Comparison of ENCODE assay signal across 23 cellular contexts in genomic region chr4:4872148-4872903, GRCh38. TPM values are rescaled to one million over a fixed set of nuclear protein-coding genes. Genes with fewer than 3 reads are reported as not detected.
A peak's percentile ranks its signal among the peaks of the same experiment; 100 is the strongest.
DNase-seq lines count a peak whose midpoint lies in the region; ATAC-seq and TF ChIP-seq lines count a peak whose summit lies in the region.
"Had no signal": no experiment of that assay in that cellular context is flagged by ENCODE, and none has a peak within 500 bp of the region (broad histone marks: within the 10 kb centered on the region; RNA-seq: fewer than 3 reads in every experiment).

No MANE protein-coding gene starts in this region.

- TF ChIP-seq CTCF in astrocyte of the cerebellum (IDR thresholded peaks at IDR 0.05; ENCODE audit: low read depth, low read length, missing control alignments) (peak; percentile 6), type B pancreatic cell (conservative IDR thresholded peaks at IDR 0.05) (no peak)

- no peaks in the 10 kb centered on the region for H3K36me3 Mint-ChIP-seq in type B pancreatic cell

- H3K27me3 ChIP-seq in iPS-15b (ENCODE audit: control insufficient read depth, insufficient read depth, low read length) (peaks cover 97% of the 10 kb centered on the region), Karpas-422 (ENCODE audit: low read length) (no peaks in the 10 kb centered on the region)

- H3K9ac ChIP-seq in iPS-15b (ENCODE audit: low read depth, low read length) (no peak overlapping the region), Karpas-422 (ENCODE audit: low read length) (no peak overlapping the region)
- H3K9ac ChIP-seq: BLaER1 treated with 17β-estradiol and CSF1 and Interleukin-3, amounts not matched to agents 10 nM and 100 nM; parathyroid adenoma had no signal

- no peaks in the 10 kb centered on the region for H3K79me2 ChIP-seq in Karpas-422 (ENCODE audit: low read length)
- H3K79me2 ChIP-seq: parathyroid adenoma had no signal

- no peak overlapping the region for H2AFZ ChIP-seq in Karpas-422 (ENCODE audit: low read length)
- H2AFZ ChIP-seq: parathyroid adenoma had no signal

- H3K9me3 ChIP-seq in iPS-15b (ENCODE audit: control insufficient read depth, insufficient read depth, low read length) (no peaks in the 10 kb centered on the region), Karpas-422 (ENCODE audit: low read length) (no peaks in the 10 kb centered on the region)
- H3K9me3 ChIP-seq: upper lobe of left lung had no signal

- no peaks in the 10 kb centered on the region for H3K9me2 ChIP-seq in Karpas-422 (replicated peaks; ENCODE audit: insufficient read depth, low read length)

- peaks cover 3% of the 10 kb centered on the region; the same call in 1 of the 2 replicates for H4K20me1 ChIP-seq in Karpas-422 (ENCODE audit: insufficient read depth, low read depth, low read length)

- no peak overlapping the region for H3K4me3 ChIP-seq in astrocyte of the cerebellum (ENCODE audit: low read depth, low read length)
- peak overlapping the region; percentile 30 for H3K4me3 ChIP-seq in iPS-15b (ENCODE audit: low read depth, low read length)
- H3K4me3 ChIP-seq in Karpas-422 (ENCODE audit: low read length) = no peak overlapping the region
- H3K4me3 ChIP-seq: upper lobe of left lung had no signal

- H3K27me3 Mint-ChIP-seq in type B pancreatic cell = peaks cover 6% of the 10 kb centered on the region

- H3K36me3 ChIP-seq in iPS-15b (ENCODE audit: control insufficient read depth, insufficient read depth, low read length) = no peaks in the 10 kb centered on the region
- no peaks in the 10 kb centered on the region for H3K36me3 ChIP-seq in Karpas-422 (ENCODE audit: insufficient read depth, low read length)
- H3K36me3 ChIP-seq: BLaER1 treated with 17β-estradiol and CSF1 and Interleukin-3, amounts not matched to agents 10 nM and 100 nM; upper lobe of left lung had no signal

- H3K4me1 ChIP-seq in iPS-15b (ENCODE audit: control insufficient read depth, insufficient read depth, low read length) (peaks cover 5% of the 10 kb centered on the region), Karpas-422 (ENCODE audit: low read length) (no peaks in the 10 kb centered on the region)
- H3K4me1 ChIP-seq: parathyroid adenoma had no signal

- H3K4me2 ChIP-seq in Karpas-422 (ENCODE audit: low read depth, low read length, poor library complexity, severe bottlenecking) = no peak overlapping the region

- DNase-seq in NCI-H82 (lab: John Stamatoyannopoulos, UW) (peak; percentile 55), NCI-H82 treated with DMSO at 0.1 percent for 48 hours (lab: John Stamatoyannopoulos, UW; ENCODE audit: unreplicated experiment) (no peak), astrocyte of the cerebellum (ENCODE audit: low read depth) (no peak), type B pancreatic cell (ENCODE audit: extremely low spot score, unreplicated experiment) (peak; percentile 66), Karpas-422 (no peak), RKO (ENCODE audit: low spot score) (no peak)
- DNase-seq: activated CD4-positive, alpha-beta T cell treated with anti-CD3 and anti-CD28 coated beads, Interleukin-2, amount 50 U/mL, for 48 hours; activated gamma-delta T cell treated with Interleukin-2 at 50 U/mL for 16 hours; activated T-cell treated with anti-CD3 and anti-CD28 coated beads for 4 hours; effector memory CD8-positive, alpha-beta T cell; mammary epithelial cell; naive thymus-derived CD4-positive, alpha-beta T cell; NCI-H187; NCI-H446 treated with DMSO at 0.1 percent for 48 hours; stimulated activated CD4-positive, alpha-beta T cell treated with anti-CD3 and anti-CD28 coated beads, Interleukin-1b, Interleukin-23, amount 100 ng/mL, for 48 hours had no signal

- no peak overlapping the region for H3K27ac ChIP-seq in Karpas-422 (ENCODE audit: low read length)
- H3K27ac ChIP-seq: BLaER1 treated with 17β-estradiol and CSF1 and Interleukin-3, amounts not matched to agents 10 nM and 100 nM; parathyroid adenoma; upper lobe of left lung; VCaP had no signal

- H3K27ac Mint-ChIP-seq in type B pancreatic cell = no peak overlapping the region
- H3K27ac Mint-ChIP-seq: effector memory CD8-positive, alpha-beta T cell; naive thymus-derived CD4-positive, alpha-beta T cell; stimulated activated naive CD8-positive, alpha-beta T cell treated with anti-CD3 and anti-CD28 coated beads, Interleukin-15, Interleukin-2, amounts not matched to agents 100 ng/mL and 50 ng/mL, for 24 hours had no signal

- no peak for ATAC-seq in HG02798 (IDR thresholded peaks at IDR 0.05; ENCODE audit: poor library complexity, unreplicated experiment)
- ATAC-seq: effector memory CD8-positive, alpha-beta T cell; naive thymus-derived CD4-positive, alpha-beta T cell had no signal

- in situ Hi-C loops in astrocyte of the cerebellum (cut with HindIII; ENCODE audit: low sequenced_read_pairs) = loop anchor here (10.0 kb wide), 1 partner anchor 208 kb away; no protein-coding TSS in a partner anchor

- H3K9me3 Mint-ChIP-seq in type B pancreatic cell = no peaks in the 10 kb centered on the region
- H3K9me3 Mint-ChIP-seq: central memory CD8-positive, alpha-beta T cell; effector memory CD8-positive, alpha-beta T cell; stimulated activated naive CD8-positive, alpha-beta T cell treated with anti-CD3 and anti-CD28 coated beads, Interleukin-15, Interleukin-2, amounts not matched to agents 100 ng/mL and 50 ng/mL, for 24 hours had no signal

- peaks cover 33% of the 10 kb centered on the region for H3K4me1 Mint-ChIP-seq in type B pancreatic cell (ENCODE audit: unreplicated experiment)

- H3K4me3 Mint-ChIP-seq in type B pancreatic cell = no peak overlapping the region
- H3K4me3 Mint-ChIP-seq: central memory CD8-positive, alpha-beta T cell; naive thymus-derived CD4-positive, alpha-beta T cell; stimulated activated naive CD8-positive, alpha-beta T cell treated with anti-CD3 and anti-CD28 coated beads, Interleukin-15, Interleukin-2, amounts not matched to agents 100 ng/mL and 50 ng/mL, for 24 hours had no signal

RNA-seq across cellular contexts. Expression of gene MSX1, which starts 12.9 kb away (rescaled TPM):
- 7.4 and 67.3 TPM in 2 replicates for total RNA-seq in type B pancreatic cell (ENCODE audit: low replicate concordance)
- total RNA-seq in Karpas-422 (2014; rRNA removed; shearing (Covaris generic); ENCODE audit: low replicate concordance) = 4.5 and 10.2 TPM in 2 replicates
- total RNA-seq: naive thymus-derived CD4-positive, alpha-beta T cell had no signal

Comparison
In these comparisons a context has a peak if more than half of its experiments do, and no peak if none do; other contexts are left out.
1. DNase-seq: peak in NCI-H82 (single experiment) and type B pancreatic cell (single experiment); none in NCI-H82 treated with DMSO at 0.1 percent for 48 hours (single experiment), astrocyte of the cerebellum (single experiment), Karpas-422 (single experiment) and RKO (single experiment).